Comparison of ENCODE assay signal across 9 cellular contexts in the genomic region with DNA sequence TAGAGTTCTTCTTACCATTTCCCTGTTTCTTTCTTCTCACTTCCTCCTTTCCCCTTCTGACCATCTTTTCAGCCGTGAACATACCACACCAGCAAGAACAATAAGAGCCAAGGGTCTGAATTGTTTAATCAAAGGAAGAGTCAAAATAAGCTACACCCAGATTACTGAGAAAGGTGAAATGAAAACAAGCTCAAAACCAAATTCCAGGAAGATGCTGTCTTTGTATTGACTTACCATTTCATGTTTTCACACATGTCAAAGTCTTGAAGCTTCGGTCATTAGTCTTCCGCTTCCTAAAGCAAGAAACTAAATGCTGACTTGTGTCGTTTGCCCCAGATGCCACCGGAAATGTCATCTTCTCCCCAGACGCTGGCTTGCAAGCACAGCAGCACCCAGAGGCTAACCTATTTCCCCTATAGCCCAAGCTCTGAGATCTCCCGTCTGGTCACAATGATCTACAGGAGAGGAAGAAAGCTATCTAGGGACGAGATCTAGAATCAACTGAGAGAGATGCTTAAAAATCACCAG.
DNase-seq lines count a peak whose midpoint lies in the region; ATAC-seq and TF ChIP-seq lines count a peak whose summit lies in the region.
"Had no signal": no experiment of that assay in that cellular context is flagged by ENCODE, and none has a peak within 500 bp of the region (broad histone marks: within the 10 kb centered on the region; RNA-seq: fewer than 3 reads in every experiment).

No MANE protein-coding gene starts in this region.

- peak overlapping the region; percentile 82 to 95 (median 88) for H3K27ac Mint-ChIP-seq in CD14-positive monocyte
- H3K27ac Mint-ChIP-seq in osteocyte (ENCODE audit: unreplicated experiment) = no peak overlapping the region

- peak; percentile 73 for DNase-seq in CD14-positive monocyte (ENCODE audit: low spot score)
- peak; percentile 79 for DNase-seq in activated CD8-positive, alpha-beta memory T cell treated with anti-CD3 and anti-CD28 coated beads for 24 hours
- DNase-seq in left lung = peak in 1 of 2 donors; percentile 74
- no peak for DNase-seq in vagina (ENCODE audit: extremely low spot score in 2 of 2)
- no peak for DNase-seq in tibial artery
- DNase-seq in osteocyte (ENCODE audit: extremely low spot score, unreplicated experiment) = no peak

- H3K4me3 Mint-ChIP-seq in CD14-positive monocyte = peak overlapping the region; percentile 66 to 73
- H3K4me3 Mint-ChIP-seq in osteocyte (ENCODE audit: unreplicated experiment) = no peak overlapping the region

- no peaks in the 10 kb centered on the region for H3K36me3 ChIP-seq in KMS-11 (ENCODE audit: insufficient read depth)
- no peaks in the 10 kb centered on the region for H3K36me3 ChIP-seq in left lung
- H3K36me3 ChIP-seq in vagina = no peaks in the 10 kb centered on the region
- peaks cover 0 to 4% (median 0%) of the 10 kb centered on the region in 3 donors for H3K36me3 ChIP-seq in tibial artery
- H3K36me3 ChIP-seq: pancreas had no signal

- TF ChIP-seq CTCF in CD14-positive monocyte (IDR thresholded peaks at IDR 0.05) (no peak), KMS-11 (conservative IDR thresholded peaks at IDR 0.05; ENCODE audit: low read depth, low read length) (no peak), left lung (IDR thresholded peaks at IDR 0.05) (no peak), vagina (IDR thresholded peaks at IDR 0.05) (no peak), tibial artery (IDR thresholded peaks at IDR 0.05) (no peak), osteocyte (IDR thresholded peaks at IDR 0.05) (no peak)

- TF ChIP-seq POLR2A in vagina (IDR thresholded peaks at IDR 0.05) = no peak

- no peaks in the 10 kb centered on the region for H3K79me2 ChIP-seq in KMS-11 (ENCODE audit: insufficient read depth, low read depth)

- intact Hi-C loops in CD14-positive monocyte (cut with micrococcal nuclease) (loop anchor here in 1 of 2 donors (5.0 to 10.0 kb wide), 2 partner anchors 134 to 139 kb away; no protein-coding TSS in a partner anchor), left lung (cut with DNase I) (no loop called here), vagina (cut with DNase I) (no loop called here), tibial artery (cut with DNase I; ENCODE audit: low total_unique reads) (no loop called here)

- no peaks in the 10 kb centered on the region for H3K9me3 ChIP-seq in left lung
- no peaks in the 10 kb centered on the region for H3K9me3 ChIP-seq in vagina
- H3K9me3 ChIP-seq in tibial artery = no peaks in the 10 kb centered on the region
- H3K9me3 ChIP-seq: pancreas had no signal

- H4K20me1 ChIP-seq in KMS-11 (ENCODE audit: insufficient read depth) = no peaks in the 10 kb centered on the region

- H3K9ac ChIP-seq in KMS-11 = peak overlapping the region; percentile 49

- H3K9me3 Mint-ChIP-seq in CD14-positive monocyte (peaks cover 0 to 2% (median 0%) of the 10 kb centered on the region in 7 donors), osteocyte (ENCODE audit: unreplicated experiment) (no peaks in the 10 kb centered on the region)

- peak overlapping the region; percentile 70 for H2AFZ ChIP-seq in KMS-11 (ENCODE audit: low read depth)

- H3K4me1 ChIP-seq in KMS-11 (ENCODE audit: low read depth, poor library complexity, severe bottlenecking) (peaks cover 34% of the 10 kb centered on the region), left lung (peaks cover 0 to 27% of the 10 kb centered on the region in 2 donors), vagina (no peaks in the 10 kb centered on the region), tibial artery (no peaks in the 10 kb centered on the region)
- H3K4me1 ChIP-seq: pancreas had no signal

- H3K27me3 ChIP-seq in KMS-11 (ENCODE audit: insufficient read depth, low read depth) (no peaks in the 10 kb centered on the region), left lung (no peaks in the 10 kb centered on the region), vagina (no peaks in the 10 kb centered on the region), tibial artery (no peaks in the 10 kb centered on the region)
- H3K27me3 ChIP-seq: pancreas had no signal

- no peak overlapping the region for H3K4me3 ChIP-seq in KMS-11 (IDR thresholded peaks at IDR 0.05; ENCODE audit: insufficient read depth, low read depth, low read length)
- H3K4me3 ChIP-seq in left lung = peak overlapping the region; percentile 3 to 38
- peak overlapping the region in 1 of 2 donors; percentile 19 for H3K4me3 ChIP-seq in vagina
- no peak overlapping the region for H3K4me3 ChIP-seq in tibial artery

- peak; percentile 74 for ATAC-seq in GM21381 (IDR thresholded peaks at IDR 0.05; ENCODE audit: unreplicated experiment)
- ATAC-seq in left lung = peak; percentile 83

- H3K4me1 Mint-ChIP-seq in CD14-positive monocyte (peaks cover 53% of the 10 kb centered on the region), osteocyte (ENCODE audit: unreplicated experiment) (peaks cover 6% of the 10 kb centered on the region)

- H3K4me2 ChIP-seq in KMS-11 = peak overlapping the region; percentile 76

- peaks cover 0 to 1% (median 0%) of the 10 kb centered on the region in 3 donors for H3K27me3 Mint-ChIP-seq in CD14-positive monocyte (ENCODE audit: low read depth in 3 of 3)
- no peaks in the 10 kb centered on the region for H3K27me3 Mint-ChIP-seq in osteocyte (ENCODE audit: unreplicated experiment)

- H3K36me3 Mint-ChIP-seq in CD14-positive monocyte = peaks cover 0 to 2% of the 10 kb centered on the region in 2 donors
- no peaks in the 10 kb centered on the region for H3K36me3 Mint-ChIP-seq in osteocyte (ENCODE audit: unreplicated experiment)

- H3K27ac ChIP-seq in KMS-11 (peak overlapping the region; percentile 81), left lung (peak overlapping the region; percentile 70 to 92), vagina (peak overlapping the region; percentile 53), tibial artery (no peak overlapping the region)

Comparison
In these comparisons a context has a peak if more than half of its experiments do, and no peak if none do; other contexts are left out.
1. DNase-seq: peak in CD14-positive monocyte (single experiment) and activated CD8-positive, alpha-beta memory T cell treated with anti-CD3 and anti-CD28 coated beads for 24 hours (single experiment); none in vagina (0 of 2), tibial artery (0 of 2) and osteocyte (single experiment).
2. H3K27ac ChIP-seq: peak in KMS-11 (single experiment), left lung (2 of 2) and vagina (single experiment); none in tibial artery (0 of 2).
3. H3K4me3 ChIP-seq: peak in left lung (2 of 2); none in KMS-11 (single experiment) and tibial artery (0 of 2).